In genomic region chr1:154943649-154944421, GRCh38 we compare ENCODE assay signal across 7 cellular contexts. TPM values are rescaled to one million over a fixed set of nuclear protein-coding genes. Genes with fewer than 3 reads are reported as not detected.
DNase-seq lines count a peak whose midpoint lies in the region; ATAC-seq and TF ChIP-seq lines count a peak whose summit lies in the region.

No MANE protein-coding gene starts in this region.

- H3K4me1 ChIP-seq in upper lobe of right lung: peaks cover 28% of the 10 kb centered on the region

- peaks cover 5% of the 10 kb centered on the region; the same call in 1 of the 2 replicates for H3F3A ChIP-seq in SU-DHL-6 (ENCODE audit: insufficient read depth)

- no peaks in the 10 kb centered on the region for H3K27me3 Mint-ChIP-seq in central memory CD8-positive, alpha-beta T cell

- H3K9me3 Mint-ChIP-seq in central memory CD8-positive, alpha-beta T cell: no peaks in the 10 kb centered on the region

- H3K27ac ChIP-seq in SU-DHL-6 (ENCODE audit: low read depth, low read length) (peak overlapping the region; percentile 88), upper lobe of right lung (peak overlapping the region; percentile 51)

- TF ChIP-seq CTCF in SU-DHL-6 (IDR thresholded peaks at IDR 0.05; ENCODE audit: insufficient read depth, low read length, poor library complexity, severe bottlenecking) (peak; percentile 78), upper lobe of right lung (IDR thresholded peaks at IDR 0.05) (peak; percentile 73)

- H3K36me3 ChIP-seq in SU-DHL-6 (ENCODE audit: low read length): no peaks in the 10 kb centered on the region
- peaks cover 37% of the 10 kb centered on the region for H3K36me3 ChIP-seq in upper lobe of right lung

- peaks cover 65% of the 10 kb centered on the region for H3K4me1 Mint-ChIP-seq in central memory CD8-positive, alpha-beta T cell

- peak overlapping the region; percentile 56 for H3K4me3 Mint-ChIP-seq in central memory CD8-positive, alpha-beta T cell

- no peaks in the 10 kb centered on the region for H4K20me1 ChIP-seq in SU-DHL-6 (ENCODE audit: low read depth, low read length)

- H3K4me3 ChIP-seq in SU-DHL-6 (ENCODE audit: insufficient read depth, low read length, poor library complexity, severe bottlenecking) (no peak overlapping the region), upper lobe of right lung (no peak overlapping the region)

- no peaks in the 10 kb centered on the region for H3K9me2 ChIP-seq in SU-DHL-6 (replicated peaks; ENCODE audit: insufficient read depth, low read length)

- peak overlapping the region; percentile 60 for H3K9ac ChIP-seq in SU-DHL-6 (ENCODE audit: low read length)

- peak overlapping the region; percentile 79 for H3K27ac Mint-ChIP-seq in central memory CD8-positive, alpha-beta T cell (ENCODE audit: low read depth)

- no peaks in the 10 kb centered on the region for H3K79me2 ChIP-seq in SU-DHL-6 (ENCODE audit: insufficient read depth, low read length)

- peak; percentile 78 for DNase-seq in ELF-1 (ENCODE audit: low read depth, low spot score)
- peak; percentile 28 for DNase-seq in KG1 (lab: John Stamatoyannopoulos, UW)
- DNase-seq in central memory CD8-positive, alpha-beta T cell (ENCODE audit: low spot score in 2 of 2): no peak
- peak; percentile 50 for DNase-seq in medulla oblongata (ENCODE audit: extremely low spot score)
- no peak for DNase-seq in upper lobe of right lung

- H3K9me3 ChIP-seq in SU-DHL-6 (ENCODE audit: insufficient read depth, low read length) (no peaks in the 10 kb centered on the region), upper lobe of right lung (no peaks in the 10 kb centered on the region)

- peaks cover 49% of the 10 kb centered on the region for H3K36me3 Mint-ChIP-seq in central memory CD8-positive, alpha-beta T cell (ENCODE audit: insufficient read depth)

- no peak overlapping the region for H2AFZ ChIP-seq in SU-DHL-6 (ENCODE audit: low read depth, low read length, severe bottlenecking)

- no peaks in the 10 kb centered on the region for H3K27me3 ChIP-seq in SU-DHL-6 (ENCODE audit: low read length)
- H3K27me3 ChIP-seq in upper lobe of right lung: no peaks in the 10 kb centered on the region

- intact Hi-C loops in upper lobe of right lung (cut with DNase I): no loop called here

- peak overlapping the region; percentile 60 for H3K4me2 ChIP-seq in SU-DHL-6 (ENCODE audit: low read depth, low read length, poor library complexity, severe bottlenecking)

- no peak for ATAC-seq in central memory CD8-positive, alpha-beta T cell (replicated peaks; ENCODE audit: extremely low read depth, poor library complexity, severe bottlenecking)
- ATAC-seq in upper lobe of right lung (peak; percentile 56), HG03521 (IDR thresholded peaks at IDR 0.05; ENCODE audit: unreplicated experiment) (no peak)

RNA-seq across cellular contexts. Expression of gene PMVK, which starts 7.3 kb away (rescaled TPM):
- 38.4 TPM for total RNA-seq in upper lobe of right lung

RNA-seq across cellular contexts. Expression of gene PBXIP1, which starts 12.1 kb away (rescaled TPM):
- 75.7 TPM for total RNA-seq in upper lobe of right lung

RNA-seq across cellular contexts. Expression of gene PYGO2, which starts 17.7 kb away (rescaled TPM):
- total RNA-seq in upper lobe of right lung: 27.0 TPM

RNA-seq across cellular contexts. Expression of gene SHC1, which starts 26.7 kb away (rescaled TPM):
- total RNA-seq in upper lobe of right lung: 120 TPM

RNA-seq across cellular contexts. Expression of gene CKS1B, which starts 30.6 kb away (rescaled TPM):
- 27.0 TPM for total RNA-seq in upper lobe of right lung

Comparison
In these comparisons a context has a peak if more than half of its experiments do, and no peak if none do; other contexts are left out.
1. DNase-seq: peak in ELF-1 (single experiment), KG1 (single experiment) and medulla oblongata (single experiment); none in central memory CD8-positive, alpha-beta T cell (0 of 2) and upper lobe of right lung (single experiment).